Comparison of ENCODE assay signal across 22 cellular contexts in genomic region chr14:65620195-65620594, GRCh38.
"Had no signal": no experiment of that assay in that cellular context is flagged by ENCODE, and none has a peak within 500 bp of the region (broad histone marks: within the 10 kb centered on the region; RNA-seq: fewer than 3 reads in every experiment).

No MANE protein-coding gene starts in this region.

- H3K36me3 Mint-ChIP-seq: type B pancreatic cell, WTC11 had no signal

- H3K4me1 Mint-ChIP-seq: activated CD4-positive, alpha-beta memory T cell treated with anti-CD3 and anti-CD28 coated beads, Interleukin-2, amount 10 ng/mL, durations not matched to agents 7 days and 5 days; activated T-helper 17 cell treated with anti-CD3 and anti-CD28 coated beads, Interleukin-2, amount 50 U/mL, for 72 hours; immature natural killer cell; naive B cell; neural crest cell had no signal

- ATAC-seq: activated CD8-positive, alpha-beta memory T cell treated with anti-CD3 and anti-CD28 coated beads, Interleukin-2, amount 10 ng/mL, durations not matched to agents 7 days and 5 days; activated T-helper 17 cell treated with anti-CD3 and anti-CD28 coated beads, Interleukin-2, amount 50 U/mL, for 72 hours; left cardiac atrium; mucosa of descending colon; stimulated activated naive CD8-positive, alpha-beta T cell treated with anti-CD3 and anti-CD28 coated beads, Interleukin-15, amount 100 ng/mL, for 72 hours; WTC11 had no signal

- DNase-seq: activated CD4-positive, alpha-beta memory T cell treated with anti-CD3 and anti-CD28 coated beads, Interleukin-2, amount 10 ng/mL, durations not matched to agents 7 days and 5 days; activated CD4-positive, alpha-beta T cell treated with anti-CD3 and anti-CD28 coated beads for 48 hours; activated CD8-positive, alpha-beta memory T cell treated with anti-CD3 and anti-CD28 coated beads, Interleukin-2, amount 10 ng/mL, durations not matched to agents 7 days and 5 days; activated naive CD4-positive, alpha-beta T cell; anterior cingulate cortex; erythroblast; immature natural killer cell; left cardiac atrium; mesenchymal stem cell; mucosa of descending colon; naive B cell; stimulated activated naive CD8-positive, alpha-beta T cell treated with anti-CD3 and anti-CD28 coated beads, Interleukin-15, amount 100 ng/mL, for 72 hours; testis had no signal

- H3K4me3 Mint-ChIP-seq: activated CD4-positive, alpha-beta memory T cell treated with anti-CD3 and anti-CD28 coated beads, Interleukin-2, amount 10 ng/mL, durations not matched to agents 7 days and 5 days; activated CD8-positive, alpha-beta memory T cell treated with anti-CD3 and anti-CD28 coated beads, Interleukin-2, amount 10 ng/mL, durations not matched to agents 7 days and 5 days; activated T-helper 17 cell treated with anti-CD3 and anti-CD28 coated beads, Interleukin-2, amount 50 U/mL, for 72 hours; brain; immature natural killer cell; naive B cell; neural crest cell; stimulated activated naive CD8-positive, alpha-beta T cell treated with anti-CD3 and anti-CD28 coated beads, Interleukin-15, amount 100 ng/mL, for 72 hours; type B pancreatic cell; WTC11 had no signal

- H3K27me3 ChIP-seq: right atrium auricular region, testis had no signal

- H3K27me3 Mint-ChIP-seq: activated CD4-positive, alpha-beta memory T cell treated with anti-CD3 and anti-CD28 coated beads, Interleukin-2, amount 10 ng/mL, durations not matched to agents 7 days and 5 days; activated CD8-positive, alpha-beta memory T cell treated with anti-CD3 and anti-CD28 coated beads, Interleukin-2, amount 10 ng/mL, durations not matched to agents 7 days and 5 days; activated T-helper 17 cell treated with anti-CD3 and anti-CD28 coated beads, Interleukin-2, amount 50 U/mL, for 72 hours; naive B cell; stimulated activated naive CD8-positive, alpha-beta T cell treated with anti-CD3 and anti-CD28 coated beads, Interleukin-15, amount 100 ng/mL, for 72 hours; type B pancreatic cell had no signal

- H3K36me3 ChIP-seq: prostate gland, right atrium auricular region had no signal

- H3K4me1 ChIP-seq: prostate gland, right atrium auricular region, testis had no signal

- H3K27ac Mint-ChIP-seq: activated CD4-positive, alpha-beta memory T cell treated with anti-CD3 and anti-CD28 coated beads, Interleukin-2, amount 10 ng/mL, durations not matched to agents 7 days and 5 days; activated CD8-positive, alpha-beta memory T cell treated with anti-CD3 and anti-CD28 coated beads, Interleukin-2, amount 10 ng/mL, durations not matched to agents 7 days and 5 days; activated T-helper 17 cell treated with anti-CD3 and anti-CD28 coated beads, Interleukin-2, amount 50 U/mL, for 72 hours; brain; immature natural killer cell; stimulated activated naive CD8-positive, alpha-beta T cell treated with anti-CD3 and anti-CD28 coated beads, Interleukin-15, amount 100 ng/mL, for 72 hours; type B pancreatic cell; WTC11 had no signal

- H3K9me3 Mint-ChIP-seq: activated CD4-positive, alpha-beta memory T cell treated with anti-CD3 and anti-CD28 coated beads, Interleukin-2, amount 10 ng/mL, durations not matched to agents 7 days and 5 days; activated T-helper 17 cell treated with anti-CD3 and anti-CD28 coated beads, Interleukin-2, amount 50 U/mL, for 72 hours; brain; immature natural killer cell; naive B cell; neural crest cell; stimulated activated naive CD8-positive, alpha-beta T cell treated with anti-CD3 and anti-CD28 coated beads, Interleukin-15, amount 100 ng/mL, for 72 hours; type B pancreatic cell; WTC11 had no signal

- FAIRE-seq: endometrium had no signal

- H3K27ac ChIP-seq: coronary artery, prostate gland, right atrium auricular region, testis had no signal

- H3K4me3 ChIP-seq: coronary artery, mucosa of descending colon, prostate gland, right atrium auricular region, testis had no signal

- H3K9me3 ChIP-seq: mucosa of descending colon, prostate gland, right atrium auricular region, testis had no signal
